In genomic region chr6:139152088-139152891, GRCh38 we compare ENCODE assay signal across 12 cellular contexts. TPM values are rescaled to one million over a fixed set of nuclear protein-coding genes. Genes with fewer than 3 reads are reported as not detected.
A peak's percentile ranks its signal among the peaks of the same experiment; 100 is the strongest.
DNase-seq lines count a peak whose midpoint lies in the region; ATAC-seq, FAIRE-seq and TF ChIP-seq lines count a peak whose summit lies in the region.
"Had no signal": no experiment of that assay in that cellular context is flagged by ENCODE, and none has a peak within 500 bp of the region (broad histone marks: within the 10 kb centered on the region; RNA-seq: fewer than 3 reads in every experiment).

No MANE protein-coding gene starts in this region.

- no peak for TF ChIP-seq POLR2A in HepG2 (IDR thresholded peaks at IDR 0.05; ENCODE audit: insufficient read depth in 1 of 2, low read depth in 2 of 2, low read length in 2 of 2)
- TF ChIP-seq POLR2A in right lobe of liver (IDR thresholded peaks at IDR 0.05), result no peak

- H2AFZ ChIP-seq in HepG2 (ENCODE audit: low read length), result no peak overlapping the region

- H3K27ac ChIP-seq in HepG2 (ENCODE audit: extremely low read length, insufficient read depth, low read length) (no peak overlapping the region), right lobe of liver (no peak overlapping the region), small intestine (ENCODE audit: low read depth in 1 of 2, low read length in 1 of 2) (no peak overlapping the region)
- H3K27ac ChIP-seq: BLaER1 treated with 17β-estradiol and CSF1 and Interleukin-3, amounts not matched to agents 10 nM and 100 nM; KMS-11 had no signal

- TF ChIP-seq EP300 in HepG2 (IDR thresholded peaks at IDR 0.05; ENCODE audit: low read depth in 2 of 2, low read length in 2 of 2) (no peak), HepG2 (CRISPR knock-in tag; IDR thresholded peaks at IDR 0.05; ENCODE audit: borderline replicate concordance) (no peak)

- ATAC-seq in HepG2 (no peak), right lobe of liver (no peak), GM19351 (IDR thresholded peaks at IDR 0.05; ENCODE audit: unreplicated experiment) (no peak)
- peak; percentile 50 for ATAC-seq in activated CD8-positive, alpha-beta T cell treated with anti-CD3 and anti-CD28 coated beads for 36 hours

- no TSS peak for BruUV-seq in HepG2 (replicated peaks; lab: Mats Ljungman, UMichigan)

- no peak for TF ChIP-seq RAD21 in HepG2 (CRISPR knock-in tag; IDR thresholded peaks at IDR 0.05)

- H3K9me3 Mint-ChIP-seq in activated CD8-positive, alpha-beta T cell treated with anti-CD3 and anti-CD28 coated beads for 36 hours, result no peaks in the 10 kb centered on the region

- no peaks in the 10 kb centered on the region for H3K27me3 Mint-ChIP-seq in activated CD8-positive, alpha-beta T cell treated with anti-CD3 and anti-CD28 coated beads for 36 hours

- H3K79me2 ChIP-seq in HepG2 (ENCODE audit: insufficient read depth, low read length), result no peaks in the 10 kb centered on the region

- no peaks in the 10 kb centered on the region for H3K9me3 ChIP-seq in HepG2 (ENCODE audit: low read length)
- H3K9me3 ChIP-seq in right lobe of liver, result no peaks in the 10 kb centered on the region
- H3K9me3 ChIP-seq in small intestine (ENCODE audit: control insufficient read depth, low read depth), result no peaks in the 10 kb centered on the region

- H3K27ac Mint-ChIP-seq in activated CD8-positive, alpha-beta T cell treated with anti-CD3 and anti-CD28 coated beads for 36 hours, result peak overlapping the region; percentile 95

- H3K27me3 ChIP-seq in HepG2 (ENCODE audit: control insufficient read depth in 1 of 2, insufficient read depth in 2 of 2, low read length in 2 of 2) (no peaks in the 10 kb centered on the region), right lobe of liver (no peaks in the 10 kb centered on the region), small intestine (ENCODE audit: control insufficient read depth in 2 of 2, insufficient read depth in 2 of 2, low read length in 2 of 2) (no peaks in the 10 kb centered on the region)
- H3K27me3 ChIP-seq: BLaER1 treated with 17β-estradiol and CSF1 and Interleukin-3, amounts not matched to agents 10 nM and 100 nM had no signal

- in situ Hi-C loops in HepG2 (cut with HindIII; ENCODE audit: extremely low pct_ligation_motif_present, low pct_unique_long_range_greater_than_20kb) (no loop called here), GM13976 (cut with MboI; ENCODE audit: low sequenced_read_pairs, unreplicated experiment) (no loop called here)

- H3K36me3 Mint-ChIP-seq in activated CD8-positive, alpha-beta T cell treated with anti-CD3 and anti-CD28 coated beads for 36 hours (ENCODE audit: low read depth), result peaks cover 34% of the 10 kb centered on the region

- CTCF ChIA-PET in HepG2 (lab: Yijun Ruan, JAX; ENCODE audit: low intra/inter-chr PET ratio, low total read pairs), result no interaction called here
- CTCF ChIA-PET in activated CD8-positive, alpha-beta T cell treated with anti-CD3 and anti-CD28 coated beads for 36 hours (lab: Charles Lee), result interaction anchor here (0.7 to 3.0 kb wide), 8 partner anchors 9 to 221 kb away, joined by 3 to 20 read pairs (median 6); no protein-coding TSS in a partner anchor

- peaks cover 84% of the 10 kb centered on the region for H3K4me1 Mint-ChIP-seq in activated CD8-positive, alpha-beta T cell treated with anti-CD3 and anti-CD28 coated beads for 36 hours (ENCODE audit: low read depth)

- H3K4me3 ChIP-seq in HepG2 (replicated peaks in 1 of 3; ENCODE audit: insufficient read depth in 1 of 3, low read depth in 2 of 3, low read length in 3 of 3) (no peak overlapping the region), right lobe of liver (no peak overlapping the region), small intestine (ENCODE audit: low read depth in 1 of 2, low read length in 2 of 2) (no peak overlapping the region)
- H3K4me3 ChIP-seq: BLaER1 treated with 17β-estradiol and CSF1 and Interleukin-3, amounts not matched to agents 10 nM and 100 nM had no signal

- H3K36me3 ChIP-seq in HepG2 (replicated peaks in 1 of 2; ENCODE audit: control insufficient read depth in 1 of 2, insufficient read depth in 2 of 2, low read length in 2 of 2) (no peaks in the 10 kb centered on the region), right lobe of liver (no peaks in the 10 kb centered on the region), small intestine (ENCODE audit: control insufficient read depth in 2 of 2, insufficient read depth in 2 of 2, low read length in 2 of 2) (no peaks in the 10 kb centered on the region)

- peak overlapping the region; percentile 67 for H3K4me3 Mint-ChIP-seq in activated CD8-positive, alpha-beta T cell treated with anti-CD3 and anti-CD28 coated beads for 36 hours

- WGBS in HepG2 (ENCODE audit: low lambda C conversion rate), result 47% methylated on average over 5 of the region's 5 CpGs
- WGBS in right lobe of liver (ENCODE audit: insufficient coverage, low coverage, low lambda C conversion rate, missing lambda C conversion rate), result 44% methylated on average over 5 of the region's 5 CpGs
- 39 to 46% (median 46%) methylated on average over 5 of the region's 5 CpGs for WGBS in small intestine, 3 donors

- H3K9ac ChIP-seq in HepG2 (ENCODE audit: insufficient read depth, low read depth, low read length), result no peak overlapping the region
- H3K9ac ChIP-seq: BLaER1 treated with 17β-estradiol and CSF1 and Interleukin-3, amounts not matched to agents 10 nM and 100 nM; KMS-11 had no signal

- intact Hi-C loops in HepG2 (cut with micrococcal nuclease; ENCODE audit: unreplicated experiment) (no loop called here), right lobe of liver (cut with DNase I) (no loop called here)
- intact Hi-C loops in activated CD8-positive, alpha-beta T cell treated with anti-CD3 and anti-CD28 coated beads for 36 hours (cut with micrococcal nuclease), result loop anchor here (2.0 to 5.0 kb wide), 2 partner anchors 15 to 140 kb away; partner anchors contain the start of gene TXLNB

- no peak for DNase-seq in HepG2 (ENCODE audit: low spot score)
- no peak for DNase-seq in right lobe of liver
- no peak for DNase-seq in activated CD8-positive, alpha-beta T cell treated with anti-CD3 and anti-CD28 coated beads for 36 hours
- peak; percentile 42 for DNase-seq in iris pigment epithelial cell (ENCODE audit: low read depth)
- DNase-seq in GM13976 (ENCODE audit: low spot score), result no peak
- DNase-seq in NCI-H2196 (lab: John Stamatoyannopoulos, UW; ENCODE audit: unreplicated experiment), result no peak
- DNase-seq in small intestine, result no peak
- DNase-seq: aorta had no signal

- H3K4me1 ChIP-seq in HepG2 (ENCODE audit: insufficient read depth, low read length), result no peaks in the 10 kb centered on the region
- peaks cover 0 to 18% (median 8%) of the 10 kb centered on the region in 4 donors for H3K4me1 ChIP-seq in right lobe of liver
- peaks cover 9 to 33% of the 10 kb centered on the region in 2 donors for H3K4me1 ChIP-seq in small intestine (ENCODE audit: control insufficient read depth in 2 of 2, insufficient read depth in 1 of 2, low read depth in 1 of 2, low read length in 1 of 2)

- POLR2A ChIA-PET in HepG2 (lab: Yijun Ruan, JAX), result no interaction called here
- POLR2A ChIA-PET in activated CD8-positive, alpha-beta T cell treated with anti-CD3 and anti-CD28 coated beads for 36 hours (lab: Charles Lee), result interaction anchor here (0.7 to 12.5 kb wide), 11 partner anchors 7 to 222 kb away, joined by 3 to 89 read pairs (median 5); partner anchors contain the start of genes ABRACL and CITED2

- H4K20me1 ChIP-seq in HepG2 (ENCODE audit: insufficient read depth, low read length), result no peaks in the 10 kb centered on the region

- TF ChIP-seq CTCF in HepG2 (CRISPR knock-in tag; IDR thresholded peaks at IDR 0.05), result no peak
- no peak for TF ChIP-seq CTCF in right lobe of liver (IDR thresholded peaks at IDR 0.05)
- TF ChIP-seq CTCF in activated CD8-positive, alpha-beta T cell treated with anti-CD3 and anti-CD28 coated beads for 36 hours (IDR thresholded peaks at IDR 0.05), result no peak
- TF ChIP-seq CTCF in GM13976 (IDR thresholded peaks at IDR 0.05; ENCODE audit: borderline replicate concordance, control extremely low read depth, extremely low read depth, insufficient read depth, missing control alignments), result no peak

- FAIRE-seq in HepG2 (lab: Jason Lieb, UNC) (peak; percentile 23), small intestine (lab: Jason Lieb, UNC) (no peak)
- FAIRE-seq: H1 had no signal

- no peak overlapping the region for H3K4me2 ChIP-seq in HepG2 (ENCODE audit: low read depth, low read length)
- H3K4me2 ChIP-seq: KMS-11 had no signal

TF ChIP-seq in HepG2, 621 proteins besides CTCF, POLR2A, EP300 and RAD21:
- no peak for TF ChIP-seq SATB2 (CRISPR knock-in tag; IDR thresholded peaks at IDR 0.05)

RNA-seq across cellular contexts. Expression of gene HECA, which starts 17.4 kb away (rescaled TPM):
- total RNA-seq in HepG2 (2016; rRNA removed; fragmentation: Illumina TruSeq; extraction: Trizol) (0.15 and 0.18 TPM in 2 replicates), right lobe of liver (10 to 100 TPM in 4 of 6 experiments, 1 to 10 TPM in 2; 6.8 to 12.2 (median 11.0) TPM)
- total RNA-seq in HepG2 (2016; cell fraction: cytosol; rRNA removed; fragmentation: Illumina TruSeq; extraction: Trizol; ENCODE audit: low read depth), result 0.10 TPM in 1 of 2 replicates, not detected in the other
- 0.13 and 0.17 TPM in 2 replicates for total RNA-seq in HepG2 (2016; cell fraction: insoluble cytoplasmic fraction; rRNA removed; fragmentation: Illumina TruSeq; extraction: Trizol)
- total RNA-seq in HepG2 (2016; cell fraction: membrane; rRNA removed; fragmentation: Illumina TruSeq; extraction: Trizol), result 0.09 and 0.10 TPM in 2 replicates
- 0.13 and 0.16 TPM in 2 replicates for total RNA-seq in HepG2 (2016; cell fraction: nucleus; rRNA removed; fragmentation: Illumina TruSeq; extraction: Trizol)
- polyA plus RNA-seq in HepG2 (2011; rRNA removed) (0.49 and 0.68 TPM in 2 replicates), small intestine (10 to 100 TPM; 11.6 to 17.0 (median 17.0) TPM)
- polyA plus RNA-seq in HepG2 (2011; cell fraction: cytosol; rRNA removed), result 0.25 and 0.47 TPM in 2 replicates
- polyA plus RNA-seq in HepG2 (2011; cell fraction: nucleus; rRNA removed), result 0.35 and 0.52 TPM in 2 replicates
- 0.87 and 1.8 TPM in 2 replicates for polyA plus RNA-seq in HepG2 (2012)
- polyA plus RNA-seq in HepG2 (2016; cell fraction: cytosol; fragmentation: Illumina TruSeq; extraction: Trizol; ENCODE audit: low read depth), result not detected in 2 replicates
- 0.13 and 0.22 TPM in 2 replicates for polyA plus RNA-seq in HepG2 (2016; cell fraction: insoluble cytoplasmic fraction; fragmentation: Illumina TruSeq; extraction: Trizol; ENCODE audit: low read depth)
- 0.03 and 0.08 TPM in 2 replicates for polyA plus RNA-seq in HepG2 (2016; cell fraction: membrane; fragmentation: Illumina TruSeq; extraction: Trizol; ENCODE audit: low read depth)
- polyA plus RNA-seq in HepG2 (2016; cell fraction: nucleus; fragmentation: Illumina TruSeq; extraction: Trizol; ENCODE audit: insufficient read depth, low read depth), result 0.12 and 0.15 TPM in 2 replicates
- polyA minus RNA-seq in HepG2 (2011; rRNA and poly(A)+ RNA removed; ENCODE audit: low replicate concordance), result 1.0 and 7.6 TPM in 2 replicates
- 0.70 and 1.2 TPM in 2 replicates for polyA minus RNA-seq in HepG2 (2011; cell fraction: cytosol; rRNA and poly(A)+ RNA removed)
- 0.77 and 1.4 TPM in 2 replicates for polyA minus RNA-seq in HepG2 (2011; cell fraction: nucleus; rRNA and poly(A)+ RNA removed)
- 10 to 100 TPM; 45.4 to 47.1 TPM for total RNA-seq in activated CD8-positive, alpha-beta T cell treated with anti-CD3 and anti-CD28 coated beads for 36 hours

Comparison
In these comparisons a context has a peak if more than half of its experiments do, and no peak if none do; other contexts are left out.
1. RNA of gene HECA, which starts 17.4 kb away (total RNA-seq): 45.4 to 47.1 TPM in activated CD8-positive, alpha-beta T cell treated with anti-CD3 and anti-CD28 coated beads for 36 hours and 6.8 to 12.2 TPM in right lobe of liver; 0.09 to 0.18 TPM in HepG2; every median in the first group is over 4 times any median in the second.